Comparison of ENCODE assay signal across 1 cellular context in the genomic region with DNA sequence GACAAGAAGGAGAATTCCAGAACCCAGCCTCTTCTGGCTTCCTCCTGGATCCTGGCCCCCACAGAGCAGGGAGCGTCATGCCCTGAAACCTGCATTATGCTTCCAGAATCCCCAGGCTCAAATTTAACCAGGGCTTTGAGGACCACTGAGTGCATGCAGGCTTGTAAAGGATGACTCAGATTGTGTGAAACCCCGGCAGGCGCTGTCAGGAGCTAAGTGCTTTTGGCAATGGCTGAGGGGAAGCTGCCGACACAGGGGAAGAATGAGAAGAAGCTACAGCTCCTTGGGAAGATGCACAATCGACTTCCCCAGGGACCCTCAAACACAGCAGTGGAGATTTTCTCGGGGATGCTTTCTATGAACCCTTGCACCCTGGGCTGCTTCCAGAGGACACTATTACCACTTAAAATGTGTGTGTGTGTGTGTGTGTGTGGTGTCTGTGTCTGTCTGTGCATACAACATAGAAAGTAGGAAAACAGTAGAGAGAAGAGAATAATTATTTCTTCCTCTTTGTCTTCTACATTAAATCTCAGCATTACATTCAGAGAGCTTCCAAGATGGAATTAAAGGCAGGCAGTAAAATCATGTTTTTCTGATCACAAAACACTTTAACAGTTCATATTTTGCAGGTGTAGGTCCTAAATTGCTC.
TF ChIP-seq lines count a peak whose summit lies in the region.

No MANE protein-coding gene starts in this region.

TF ChIP-seq in SK-N-SH, 30 proteins besides CTCF, POLR2A, EP300 and RAD21 (continued from another document):
- TF ChIP-seq, protein P1, sequence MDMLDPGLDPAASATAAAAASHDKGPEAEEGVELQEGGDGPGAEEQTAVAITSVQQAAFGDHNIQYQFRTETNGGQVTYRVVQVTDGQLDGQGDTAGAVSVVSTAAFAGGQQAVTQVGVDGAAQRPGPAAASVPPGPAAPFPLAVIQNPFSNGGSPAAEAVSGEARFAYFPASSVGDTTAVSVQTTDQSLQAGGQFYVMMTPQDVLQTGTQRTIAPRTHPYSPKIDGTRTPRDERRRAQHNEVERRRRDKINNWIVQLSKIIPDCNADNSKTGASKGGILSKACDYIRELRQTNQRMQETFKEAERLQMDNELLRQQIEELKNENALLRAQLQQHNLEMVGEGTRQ (IDR thresholded peaks at IDR 0.05; ENCODE audit: borderline replicate concordance, low read depth, low read length), result no peak
- no peak for TF ChIP-seq MEF2A (IDR thresholded peaks at IDR 0.05; ENCODE audit: borderline replicate concordance, low read depth)
- no peak for TF ChIP-seq ZBTB33 (IDR thresholded peaks at IDR 0.05; ENCODE audit: borderline replicate concordance, low read depth)
- TF ChIP-seq MAX (IDR thresholded peaks at IDR 0.05; ENCODE audit: low read depth), result peak; percentile 87
- TF ChIP-seq JUND (IDR thresholded peaks at IDR 0.05), result peak; percentile 90
- TF ChIP-seq FOXJ3 (CRISPR knock-in tag; IDR thresholded peaks at IDR 0.05), result no peak
- no peak for TF ChIP-seq YY1 (IDR thresholded peaks at IDR 0.05; ENCODE audit: low read depth)
- TF ChIP-seq ELF1 (IDR thresholded peaks at IDR 0.05), result no peak
- no peak for TF ChIP-seq FOXM1 (IDR thresholded peaks at IDR 0.05; ENCODE audit: low read depth)
- peak; percentile 36; the same call in 1 of the 2 replicates for TF ChIP-seq RXRA (IDR thresholded peaks at IDR 0.05; ENCODE audit: borderline replicate concordance, low read depth)
